In the genomic region with DNA sequence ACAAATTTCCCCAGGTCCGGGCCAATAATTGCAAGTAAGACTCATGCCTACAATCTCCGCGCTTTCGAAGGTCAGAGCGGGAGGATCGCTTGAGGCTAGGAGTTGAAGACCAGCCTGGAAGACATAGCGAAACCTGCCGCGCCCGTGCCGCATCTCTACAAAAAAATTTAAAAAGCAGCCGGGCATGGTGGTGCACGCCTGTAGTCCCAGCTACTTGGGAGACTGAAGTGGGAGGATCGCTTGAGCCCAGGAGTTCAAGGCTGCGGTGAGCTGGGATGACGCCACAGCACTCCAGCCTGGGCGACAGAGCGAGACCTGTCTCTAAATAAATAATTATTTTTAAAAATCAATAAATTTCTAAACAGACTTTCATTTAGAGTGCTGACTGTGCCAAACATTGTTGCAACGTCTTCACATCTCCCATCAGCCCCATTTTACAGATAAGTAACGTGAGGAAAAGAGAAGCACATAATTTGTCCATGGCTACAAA, we compare ENCODE assay signal across 9 cellular contexts. TPM values are rescaled to one million over a fixed set of nuclear protein-coding genes. Genes with fewer than 3 reads are reported as not detected.
DNase-seq lines count a peak whose midpoint lies in the region; ATAC-seq and TF ChIP-seq lines count a peak whose summit lies in the region.
"Had no signal": no experiment of that assay in that cellular context is flagged by ENCODE, and none has a peak within 500 bp of the region (broad histone marks: within the 10 kb centered on the region; RNA-seq: fewer than 3 reads in every experiment).

No MANE protein-coding gene starts in this region.

- CTCF ChIA-PET in CD4-positive, alpha-beta T cell (lab: Charles Lee), result interaction anchor here (0.7 to 1.4 kb wide), 2 partner anchors 24 to 111 kb away, joined by 3 read pairs; partner anchors contain the start of gene SFR1

- peaks cover 9% of the 10 kb centered on the region for H3K27me3 ChIP-seq in CD4-positive, alpha-beta T cell (ENCODE audit: control insufficient read depth, insufficient read depth, low read length)
- no peaks in the 10 kb centered on the region for H3K27me3 ChIP-seq in lower lobe of right lung (ENCODE audit: low read depth)

- peak overlapping the region; percentile 83 for H3K27ac Mint-ChIP-seq in CD4-positive, alpha-beta T cell

- H3K36me3 ChIP-seq in lower lobe of right lung (no peaks in the 10 kb centered on the region), urinary bladder (ENCODE audit: insufficient read depth) (no peaks in the 10 kb centered on the region)

- peaks cover 37% of the 10 kb centered on the region for H3K27me3 Mint-ChIP-seq in CD4-positive, alpha-beta T cell

- peaks cover 14% of the 10 kb centered on the region for H3K4me1 Mint-ChIP-seq in CD4-positive, alpha-beta T cell (ENCODE audit: low read depth)

- H3K9me3 Mint-ChIP-seq in CD4-positive, alpha-beta T cell, result peaks cover 5% of the 10 kb centered on the region

- intact Hi-C loops in CD4-positive, alpha-beta T cell (cut with DNase I, micrococcal nuclease), result loop anchor here (1.0 to 5.0 kb wide), 6 partner anchors 24 to 112 kb away; partner anchors contain the start of genes ITPRIP (in 1 of the 2) and SFR1 (in 1 of the 2)
- intact Hi-C loops in lower lobe of right lung (cut with DNase I), result no loop called here

- TF ChIP-seq CTCF in CD4-positive, alpha-beta T cell (IDR thresholded peaks at IDR 0.05), result no peak
- no peak for TF ChIP-seq CTCF in astrocyte of the spinal cord (IDR thresholded peaks at IDR 0.05; ENCODE audit: low read depth, low read length)
- no peak for TF ChIP-seq CTCF in lower lobe of right lung (IDR thresholded peaks at IDR 0.05)

- POLR2A ChIA-PET in CD4-positive, alpha-beta T cell (lab: Charles Lee), result interaction anchor here (1.0 to 2.1 kb wide), 3 partner anchors 22 to 37 kb away, joined by 3 to 11 read pairs (median 7); partner anchors contain the start of genes GSTO1 and GSTO2

- H3K4me3 ChIP-seq in astrocyte of the spinal cord (ENCODE audit: low read depth, low read length) (peak overlapping the region; percentile 81), lower lobe of right lung (peak overlapping the region; percentile 82), urinary bladder (ENCODE audit: low read depth, low read length) (peak overlapping the region; percentile 79)

- WGBS in urinary bladder, result 16% methylated on average over 20 of the region's 20 CpGs

- peaks cover 11% of the 10 kb centered on the region for H3K4me1 ChIP-seq in lower lobe of right lung
- H3K4me1 ChIP-seq in urinary bladder (ENCODE audit: insufficient read depth), result no peaks in the 10 kb centered on the region

- H3K36me3 Mint-ChIP-seq in CD4-positive, alpha-beta T cell (ENCODE audit: low read depth), result peaks cover 4% of the 10 kb centered on the region

- ATAC-seq in CD4-positive, alpha-beta T cell (ENCODE audit: poor library complexity), result peak; percentile 12
- ATAC-seq in HG02884 (IDR thresholded peaks at IDR 0.05; ENCODE audit: unreplicated experiment) (peak; percentile 21), lower lobe of right lung (peak; percentile 15 to 20), GM19035 (IDR thresholded peaks at IDR 0.05; ENCODE audit: unreplicated experiment) (no peak)

- H3K4me3 Mint-ChIP-seq in CD4-positive, alpha-beta T cell, result peak overlapping the region; percentile 96

- peaks cover 9% of the 10 kb centered on the region for H3K9me3 ChIP-seq in CD4-positive, alpha-beta T cell (ENCODE audit: control insufficient read depth, low read length)
- H3K9me3 ChIP-seq in lower lobe of right lung, result no peaks in the 10 kb centered on the region

- no peak for DNase-seq in CD4-positive, alpha-beta T cell
- DNase-seq in astrocyte of the spinal cord (ENCODE audit: low read depth, low spot score) (no peak), lower lobe of right lung (peak; percentile 51), CD1c-positive myeloid dendritic cell (ENCODE audit: extremely low spot score) (no peak)
- DNase-seq in activated CD4-positive, alpha-beta T cell treated with anti-CD3 and anti-CD28 coated beads for 1 hour, result no peak

- H3K27ac ChIP-seq in CD4-positive, alpha-beta T cell (ENCODE audit: low read depth, low read length), result no peak overlapping the region
- H3K27ac ChIP-seq in lower lobe of right lung, result peak overlapping the region; percentile 83
- no peak overlapping the region for H3K27ac ChIP-seq in urinary bladder (ENCODE audit: low read depth)

- in situ Hi-C loops in astrocyte of the spinal cord (cut with HindIII; ENCODE audit: low sequenced_read_pairs), result no loop called here

RNA-seq across cellular contexts. Expression of gene CFAP43, which starts 0.5 kb away (rescaled TPM):
- not detected for total RNA-seq in CD4-positive, alpha-beta T cell
- total RNA-seq in lower lobe of right lung, result 12.9 TPM
- 1.4 TPM for total RNA-seq in urinary bladder
- polyA plus RNA-seq in urinary bladder, result 0.19 TPM
- total RNA-seq: myocyte had no signal

RNA-seq across cellular contexts. Expression of gene GSTO1, which starts 22.0 kb away (rescaled TPM):
- total RNA-seq in CD4-positive, alpha-beta T cell, result 10 to 100 TPM; 23.9 to 26.1 TPM
- 133 TPM for total RNA-seq in lower lobe of right lung
- total RNA-seq in urinary bladder, result 50.0 TPM
- polyA plus RNA-seq in urinary bladder, result 114 TPM

RNA-seq across cellular contexts. Expression of gene GSTO2, which starts 36.3 kb away (rescaled TPM):
- 1 to 10 TPM in 1 of 2 experiments, under 1 TPM in 1; 0.77 to 1.2 TPM for total RNA-seq in CD4-positive, alpha-beta T cell
- total RNA-seq in lower lobe of right lung (7.8 TPM), urinary bladder (6.5 TPM)
- polyA plus RNA-seq in urinary bladder, result 3.4 TPM
- total RNA-seq: myocyte had no signal
